16 cellular contexts compared by ENCODE assay signal in genomic region chr1:9440763-9441194, GRCh38.
A peak's percentile ranks its signal among the peaks of the same experiment; 100 is the strongest.
DNase-seq lines count a peak whose midpoint lies in the region; ATAC-seq and TF ChIP-seq lines count a peak whose summit lies in the region.
"Had no signal": no experiment of that assay in that cellular context is flagged by ENCODE, and none has a peak within 500 bp of the region (broad histone marks: within the 10 kb centered on the region; RNA-seq: fewer than 3 reads in every experiment).

No MANE protein-coding gene starts in this region.

- H3K4me1 ChIP-seq in body of pancreas = peaks cover 80% of the 10 kb centered on the region
- H3K4me1 ChIP-seq in thoracic aorta (ENCODE audit: control insufficient read depth in 1 of 2, low read depth in 2 of 2) = peaks cover 19 to 80% of the 10 kb centered on the region in 2 donors

- H3K4me3 ChIP-seq in body of pancreas (no peak overlapping the region), thoracic aorta (no peak overlapping the region), WERI-Rb-1 (ENCODE audit: low read depth, low read length) (no peak overlapping the region)

- H3K9me3 Mint-ChIP-seq in nephron progenitor cell = no peaks in the 10 kb centered on the region

- TF ChIP-seq CTCF in body of pancreas (IDR thresholded peaks at IDR 0.05) (no peak), nephron progenitor cell (IDR thresholded peaks at IDR 0.05) (no peak), thoracic aorta (IDR thresholded peaks at IDR 0.05) (no peak), WERI-Rb-1 (IDR thresholded peaks at IDR 0.05; ENCODE audit: low read depth, low read length) (no peak)

- intact Hi-C loops in body of pancreas (cut with DNase I) = no loop called here
- intact Hi-C loops in left cardiac atrium (cut with DNase I) = loop anchor here in 1 of 2 donors (5.0 to 10.0 kb wide), 2 partner anchors 56 to 148 kb away; partner anchors contain the start of gene SPSB1

- peaks cover 77% of the 10 kb centered on the region for H3K4me1 Mint-ChIP-seq in nephron progenitor cell

- 30 to 31% methylated on average over 3 of the region's 3 CpGs for WGBS in body of pancreas, 2 donors

- H3K36me3 Mint-ChIP-seq in nephron progenitor cell (ENCODE audit: low read depth) = no peaks in the 10 kb centered on the region

- peak overlapping the region; percentile 30 for H3K4me3 Mint-ChIP-seq in nephron progenitor cell

- peak; percentile 58 to 71 (median 66) for DNase-seq in body of pancreas
- no peak for DNase-seq in left cardiac atrium
- no peak for DNase-seq in nephron progenitor cell
- DNase-seq in thoracic aorta (ENCODE audit: low spot score) = no peak
- no peak for DNase-seq in WERI-Rb-1
- DNase-seq: activated CD4-positive, alpha-beta T cell treated with anti-CD3 and anti-CD28 coated beads, Interleukin-2, amount 50 U/mL, for 48 hours; AML-193; H7; KG1; NCI-H1417 treated with DMSO at 0.1 percent for 48 hours; NCI-H446; SK-N-SH; stimulated activated CD4-positive, alpha-beta T cell treated with anti-CD3 and anti-CD28 coated beads, Interleukin-4, amount 100 ng/mL, for 4 hours had no signal

- H3K9me3 ChIP-seq in body of pancreas = no peaks in the 10 kb centered on the region
- H3K9me3 ChIP-seq in thoracic aorta = no peaks in the 10 kb centered on the region
- H3K9me3 ChIP-seq in WERI-Rb-1 (ENCODE audit: severe bottlenecking) = no peaks in the 10 kb centered on the region
- H3K9me3 ChIP-seq: SK-N-SH had no signal

- peak overlapping the region; percentile 85 to 98 (median 94) for H3K27ac ChIP-seq in body of pancreas
- H3K27ac ChIP-seq in thoracic aorta = peak overlapping the region; percentile 74 to 75
- no peak overlapping the region for H3K27ac ChIP-seq in WERI-Rb-1

- H3K27me3 ChIP-seq in body of pancreas (no peaks in the 10 kb centered on the region), thoracic aorta (replicated peaks; ENCODE audit: insufficient read depth) (no peaks in the 10 kb centered on the region), WERI-Rb-1 (ENCODE audit: insufficient read depth, low read depth, severe bottlenecking) (no peaks in the 10 kb centered on the region)

- TF ChIP-seq POLR2A in body of pancreas (IDR thresholded peaks at IDR 0.05) = no peak

- ATAC-seq in body of pancreas (no peak), left cardiac atrium (peak; percentile 54 to 68), thoracic aorta (ENCODE audit: insufficient number of reproducible peaks, low FRiP score, low read depth) (no peak), HG03135 (IDR thresholded peaks at IDR 0.05; ENCODE audit: unreplicated experiment) (no peak), GM18520 (IDR thresholded peaks at IDR 0.05; ENCODE audit: unreplicated experiment) (no peak), HG02759 (IDR thresholded peaks at IDR 0.05; ENCODE audit: unreplicated experiment) (no peak)

- peak overlapping the region; percentile 96 for H3K27ac Mint-ChIP-seq in nephron progenitor cell

- no peaks in the 10 kb centered on the region for H3K36me3 ChIP-seq in body of pancreas (replicated peaks in 1 of 2; ENCODE audit: insufficient read depth in 1 of 2, low read depth in 2 of 2)
- H3K36me3 ChIP-seq in thoracic aorta = no peaks in the 10 kb centered on the region
- H3K36me3 ChIP-seq in WERI-Rb-1 = no peaks in the 10 kb centered on the region

- no peaks in the 10 kb centered on the region for H3K27me3 Mint-ChIP-seq in nephron progenitor cell (ENCODE audit: low read depth, poor library complexity)

Comparison
In these comparisons a context has a peak if more than half of its experiments do, and no peak if none do; other contexts are left out.
1. ATAC-seq: peak in left cardiac atrium (2 of 2); none in body of pancreas (single experiment), thoracic aorta (single experiment), HG03135 (single experiment), GM18520 (single experiment) and HG02759 (single experiment).
2. DNase-seq: peak in body of pancreas (4 of 4); none in left cardiac atrium (single experiment), nephron progenitor cell (single experiment), thoracic aorta (single experiment) and WERI-Rb-1 (single experiment).